Comparison of ENCODE assay signal across 13 cellular contexts in the genomic region with DNA sequence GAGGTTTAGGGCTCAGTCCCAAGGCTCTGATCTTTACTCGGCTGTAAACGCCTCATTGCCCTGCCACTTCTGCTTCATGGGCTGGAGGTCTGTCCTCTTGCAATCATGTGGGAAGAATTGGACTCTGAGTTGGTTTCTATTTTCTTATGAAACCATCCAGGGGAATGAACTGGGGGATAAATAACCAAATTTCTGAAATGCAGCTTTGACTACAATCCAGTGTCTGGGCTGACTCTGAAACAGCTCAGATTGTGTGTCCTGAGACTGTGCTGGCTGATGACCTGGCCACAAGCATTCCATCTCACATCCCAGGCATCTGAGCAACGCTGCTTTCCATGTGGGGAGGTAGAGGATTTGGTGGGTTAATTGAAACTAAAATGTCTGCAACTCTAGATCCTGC.
DNase-seq lines count a peak whose midpoint lies in the region; ATAC-seq and TF ChIP-seq lines count a peak whose summit lies in the region.
"Had no signal": no experiment of that assay in that cellular context is flagged by ENCODE, and none has a peak within 500 bp of the region (broad histone marks: within the 10 kb centered on the region; RNA-seq: fewer than 3 reads in every experiment).

No MANE protein-coding gene starts in this region.

- peak overlapping the region in 2 of 5 donors; percentile 33 to 48 for H3K27ac ChIP-seq in adrenal gland

- no peak for ATAC-seq in GM19035 (IDR thresholded peaks at IDR 0.05; ENCODE audit: unreplicated experiment)
- ATAC-seq: GM12878 had no signal

- peak; percentile 82 for DNase-seq in GM04504 (ENCODE audit: low read depth)
- peak; percentile 84 for DNase-seq in astrocyte of the cerebellum (ENCODE audit: low read depth)
- DNase-seq in hepatic stellate cell (ENCODE audit: low spot score) = peak; percentile 57
- peak; percentile 76 for DNase-seq in stromal cell of bone marrow (ENCODE audit: low read depth)
- DNase-seq in adrenal gland = no peak
- no peak for DNase-seq in BE2C
- no peak for DNase-seq in ecto neural progenitor cell (ENCODE audit: low spot score)
- DNase-seq: activated CD4-positive, CD25-positive, alpha-beta regulatory T cell treated with anti-CD3 and anti-CD28 coated beads, Interleukin-2, amount 50 U/mL, for 72 hours; activated effector memory CD4-positive, alpha-beta T cell treated with Interleukin-2 at 50 U/mL for 16 hours; dermis blood vessel endothelial cell; SHP77 treated with DMSO at 0.1 percent for 48 hours had no signal

- H3K27me3 ChIP-seq in adrenal gland = no peaks in the 10 kb centered on the region
- H3K27me3 ChIP-seq in BE2C = no peaks in the 10 kb centered on the region

- in situ Hi-C loops in astrocyte of the cerebellum (cut with HindIII; ENCODE audit: low sequenced_read_pairs) = no loop called here

- H3K4me1 ChIP-seq in adrenal gland (replicated peaks in 1 of 2) (peaks cover 0 to 4% of the 10 kb centered on the region in 2 donors), BE2C (no peaks in the 10 kb centered on the region)

- H3K36me3 ChIP-seq in adrenal gland (replicated peaks in 1 of 2) = no peaks in the 10 kb centered on the region
- H3K36me3 ChIP-seq in BE2C = no peaks in the 10 kb centered on the region

- H3K9me3 ChIP-seq in adrenal gland (replicated peaks in 1 of 3) (no peaks in the 10 kb centered on the region), BE2C (no peaks in the 10 kb centered on the region)

- 66 to 80% (median 72%) methylated on average over 3 of the region's 3 CpGs for WGBS in adrenal gland, 4 donors

- H3K4me3 ChIP-seq in astrocyte of the cerebellum (ENCODE audit: low read depth, low read length) (no peak overlapping the region), adrenal gland (no peak overlapping the region), BE2C (ENCODE audit: low read depth, low read length) (no peak overlapping the region)
- H3K4me3 ChIP-seq: GM12878 had no signal

- intact Hi-C loops in adrenal gland (cut with DNase I) = no loop called here

- no peak for TF ChIP-seq POLR2A in adrenal gland (IDR thresholded peaks at IDR 0.05)

- TF ChIP-seq CTCF in astrocyte of the cerebellum (IDR thresholded peaks at IDR 0.05; ENCODE audit: low read depth, low read length, missing control alignments) (no peak), adrenal gland (IDR thresholded peaks at IDR 0.05) (no peak), BE2C (IDR thresholded peaks at IDR 0.05; ENCODE audit: low read depth, low read length) (no peak)

Comparison
In these comparisons a context has a peak if more than half of its experiments do, and no peak if none do; other contexts are left out.
1. DNase-seq: peak in GM04504 (single experiment), astrocyte of the cerebellum (single experiment), hepatic stellate cell (single experiment) and stromal cell of bone marrow (single experiment); none in adrenal gland (0 of 7), BE2C (single experiment) and ecto neural progenitor cell (single experiment).